ENCODE assay signal across 35 cellular contexts in genomic region chr6:7486951-7487350, GRCh38. TPM values are rescaled to one million over a fixed set of nuclear protein-coding genes. Genes with fewer than 3 reads are reported as not detected.
"Had no signal": no experiment of that assay in that cellular context is flagged by ENCODE, and none has a peak within 500 bp of the region (broad histone marks: within the 10 kb centered on the region; RNA-seq: fewer than 3 reads in every experiment).

No MANE protein-coding gene starts in this region.

- H3K4me1 ChIP-seq: adrenal gland, body of pancreas, breast epithelium had no signal

- H3K27ac ChIP-seq: adrenal gland, body of pancreas, brain microvascular endothelial cell, breast epithelium, VCaP had no signal

- H3K9me3 ChIP-seq: adrenal gland, body of pancreas, breast epithelium had no signal

- H3K4me3 ChIP-seq: adrenal gland, body of pancreas, breast epithelium had no signal

- H3K36me3 ChIP-seq: adrenal gland, brain microvascular endothelial cell, breast epithelium had no signal

- ATAC-seq: activated CD8-positive, alpha-beta T cell treated with anti-CD3 and anti-CD28 coated beads for 36 hours; activated naive CD4-positive, alpha-beta T cell treated with anti-CD3 and anti-CD28 coated beads, Interleukin-2, amount 50 U/mL, for 72 hours; activated T-cell treated with anti-CD3 and anti-CD28 coated beads, Interleukin-2, amount 50 U/mL, for 4 hours; activated T-cell treated with anti-CD3 and anti-CD28 coated beads, Interleukin-2, amount 50 U/mL, for 72 hours; activated T-helper 17 cell treated with anti-CD3 and anti-CD28 coated beads, Interleukin-2, amount 50 U/mL, for 72 hours; body of pancreas had no signal

- H3K27me3 ChIP-seq: adrenal gland, body of pancreas, brain microvascular endothelial cell, breast epithelium had no signal

- DNase-seq: activated B cell treated with CpG ODN at 0.5 μM for 24 hours; activated CD4-positive, alpha-beta memory T cell treated with anti-CD3 and anti-CD28 coated beads for 36 hours; activated CD4-positive, alpha-beta T cell treated with anti-CD3 and anti-CD28 coated beads for 4 hours; activated CD4-positive, alpha-beta T cell treated with anti-CD3 and anti-CD28 coated beads, Interleukin-2, amount 10 ng/mL, durations not matched to agents 24 days and 14 days; activated CD4-positive, alpha-beta T cell treated with anti-CD3 and anti-CD28 coated beads, Interleukin-2, amount 50 U/mL, for 1 hour; activated CD4-positive, alpha-beta T cell treated with anti-CD3 and anti-CD28 coated beads, Interleukin-2, amount 50 U/mL, for 4 hours; activated CD4-positive, CD25-positive, alpha-beta regulatory T cell treated with anti-CD3 and anti-CD28 coated beads, Interleukin-2, amount 50 U/mL, for 72 hours; activated CD8-positive, alpha-beta memory T cell treated with anti-CD3 and anti-CD28 coated beads, Interleukin-2, amount 50 U/mL, for 4 hours; activated CD8-positive, alpha-beta T cell treated with anti-CD3 and anti-CD28 coated beads for 36 hours; activated effector memory CD4-positive, alpha-beta T cell treated with anti-CD3 and anti-CD28 coated beads, Interleukin-2, amount 50 U/mL, for 16 hours; activated gamma-delta T cell treated with Interleukin-2 at 50 U/mL for 16 hours; activated naive CD4-positive, alpha-beta T cell; activated naive CD4-positive, alpha-beta T cell treated with anti-CD3 and anti-CD28 coated beads for 36 hours; activated naive CD4-positive, alpha-beta T cell treated with anti-CD3 and anti-CD28 coated beads, Interleukin-2, amount 50 U/mL, for 16 hours; activated naive CD8-positive, alpha-beta T cell treated with anti-CD3 and anti-CD28 coated beads for 36 hours; activated T-cell treated with anti-CD3 and anti-CD28 coated beads for 4 hours; activated T-cell treated with anti-CD3 and anti-CD28 coated beads, Interleukin-2, amount 50 U/mL, for 1 hour; activated T-cell treated with anti-CD3 and anti-CD28 coated beads, Interleukin-2, amount 50 U/mL, for 4 hours; activated T-cell treated with anti-CD3 and anti-CD28 coated beads, Interleukin-2, amount 50 U/mL, for 72 hours; adrenal gland; amniotic stem cell; aorta; body of pancreas; brain microvascular endothelial cell; central memory CD4-positive, alpha-beta T cell; T-helper 1 cell; T-helper 2 cell; T-helper 9 cell had no signal

- FAIRE-seq: astrocyte, TTC549 had no signal

RNA-seq across cellular contexts. Expression of gene DSP, which starts 54.5 kb away (rescaled TPM):
- total RNA-seq: activated CD4-positive, alpha-beta T cell treated with anti-CD3 and anti-CD28 coated beads, Interleukin-2, amount 10 ng/mL, durations not matched to agents 24 days and 14 days; activated T-helper 1 cell treated with anti-CD3 and anti-CD28 coated beads, Interleukin-12 subunit alpha, Interleukin-12 subunit beta, Interleukin-2, Interleukin-4 antibody, amounts not matched to agents 30 ng/mL and 10 ng/mL and 1 ng/mL, durations not matched to agents 14 hours and 24 hours and 36 hours had no signal
